ENCODE assay signal across 15 cellular contexts in the genomic region with DNA sequence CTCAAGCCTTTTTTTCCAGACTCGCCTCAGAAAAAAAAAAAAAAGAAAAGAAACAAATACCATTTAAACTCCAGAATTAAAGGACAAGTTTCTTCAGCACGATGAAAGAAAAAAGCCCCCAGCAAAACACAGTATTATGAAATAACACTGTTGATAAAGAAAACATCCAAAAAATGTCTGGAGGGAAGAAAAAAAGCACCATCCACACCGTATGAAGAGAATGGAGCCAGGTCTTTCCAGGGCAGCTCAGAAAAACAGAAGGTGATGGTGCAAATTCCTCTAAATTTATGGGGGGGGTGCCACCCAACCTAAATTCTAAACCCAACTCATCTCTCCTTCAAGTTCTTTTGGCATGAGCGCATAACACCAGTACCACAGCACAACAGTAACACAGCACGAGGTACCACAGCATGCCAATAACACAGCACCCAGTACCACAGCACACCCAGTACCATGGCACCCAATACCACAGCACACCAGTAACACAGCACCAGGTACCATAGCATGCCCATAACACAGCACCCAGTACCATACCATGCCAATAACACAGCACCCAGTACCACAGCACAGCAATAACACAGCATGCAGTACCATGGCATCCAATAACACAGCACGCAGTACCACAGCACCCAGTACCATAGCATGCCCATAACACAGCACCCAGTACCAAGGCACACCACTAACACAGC. TPM values are rescaled to one million over a fixed set of nuclear protein-coding genes. Genes with fewer than 3 reads are reported as not detected.
DNase-seq lines count a peak whose midpoint lies in the region; ATAC-seq and TF ChIP-seq lines count a peak whose summit lies in the region.
"Had no signal": no experiment of that assay in that cellular context is flagged by ENCODE, and none has a peak within 500 bp of the region (broad histone marks: within the 10 kb centered on the region; RNA-seq: fewer than 3 reads in every experiment).

No MANE protein-coding gene starts in this region.

- peak overlapping the region in 1 of 2 donors; percentile 4 for H3K4me3 Mint-ChIP-seq in effector memory CD8-positive, alpha-beta T cell
- no peak overlapping the region for H3K4me3 Mint-ChIP-seq in mesothelial cell of epicardium
- no peak overlapping the region for H3K4me3 Mint-ChIP-seq in activated CD4-positive, alpha-beta memory T cell treated with anti-CD3 and anti-CD28 coated beads, Interleukin-2, amount 10 ng/mL, durations not matched to agents 7 days and 5 days

- no peak overlapping the region for H3K4me2 ChIP-seq in DND-41 (ENCODE audit: insufficient read depth, low read length)

- peak overlapping the region; percentile 35 to 56 for H3K27ac Mint-ChIP-seq in effector memory CD8-positive, alpha-beta T cell
- peak overlapping the region; percentile 86 for H3K27ac Mint-ChIP-seq in mesothelial cell of epicardium
- H3K27ac Mint-ChIP-seq in activated CD4-positive, alpha-beta memory T cell treated with anti-CD3 and anti-CD28 coated beads, Interleukin-2, amount 10 ng/mL, durations not matched to agents 7 days and 5 days, result no peak overlapping the region

- H3K27ac ChIP-seq in DND-41 (ENCODE audit: low read length), result no peak overlapping the region
- H3K27ac ChIP-seq: C4-2B, SJCRH30 had no signal

- peaks cover 32% of the 10 kb centered on the region for H3K36me3 Mint-ChIP-seq in effector memory CD8-positive, alpha-beta T cell (ENCODE audit: insufficient read depth)
- H3K36me3 Mint-ChIP-seq in mesothelial cell of epicardium, result no peaks in the 10 kb centered on the region
- peaks cover 9% of the 10 kb centered on the region for H3K36me3 Mint-ChIP-seq in activated CD4-positive, alpha-beta memory T cell treated with anti-CD3 and anti-CD28 coated beads, Interleukin-2, amount 10 ng/mL, durations not matched to agents 7 days and 5 days (ENCODE audit: low read depth)

- H3K4me1 ChIP-seq in DND-41 (ENCODE audit: insufficient read depth, low read length), result 0 out of 2 replicates have a peak, but pooled peaks cover 2% of the 10 kb centered on the region

- POLR2A ChIA-PET in activated CD4-positive, alpha-beta memory T cell treated with anti-CD3 and anti-CD28 coated beads, Interleukin-2, amount 10 ng/mL, durations not matched to agents 7 days and 5 days (lab: Charles Lee), result no interaction called here

- no peak overlapping the region for H3K4me3 ChIP-seq in DND-41 (ENCODE audit: low read depth in 1 of 2, low read length in 2 of 2)
- H3K4me3 ChIP-seq: SJCRH30 had no signal

- H3K27me3 ChIP-seq in DND-41 (ENCODE audit: insufficient read depth, low read length, poor library complexity), result no peaks in the 10 kb centered on the region
- H3K27me3 ChIP-seq: SJCRH30 had no signal

- CTCF ChIA-PET in activated CD4-positive, alpha-beta memory T cell treated with anti-CD3 and anti-CD28 coated beads, Interleukin-2, amount 10 ng/mL, durations not matched to agents 7 days and 5 days (lab: Charles Lee), result no interaction called here

- no peak overlapping the region for H3K9ac ChIP-seq in DND-41 (ENCODE audit: low read depth, low read length)

- H3K9me3 ChIP-seq in DND-41 (ENCODE audit: insufficient read depth, low read length, severe bottlenecking), result no peaks in the 10 kb centered on the region
- H3K9me3 ChIP-seq: SJCRH30 had no signal

- peaks cover 53% of the 10 kb centered on the region for H4K20me1 ChIP-seq in DND-41 (ENCODE audit: insufficient read depth, low read length)

- no peaks in the 10 kb centered on the region for H3K36me3 ChIP-seq in DND-41 (ENCODE audit: insufficient read depth, low read length)
- H3K36me3 ChIP-seq: SJCRH30 had no signal

- no peaks in the 10 kb centered on the region for H3K9me3 Mint-ChIP-seq in effector memory CD8-positive, alpha-beta T cell
- no peaks in the 10 kb centered on the region for H3K9me3 Mint-ChIP-seq in mesothelial cell of epicardium
- no peaks in the 10 kb centered on the region for H3K9me3 Mint-ChIP-seq in activated CD4-positive, alpha-beta memory T cell treated with anti-CD3 and anti-CD28 coated beads, Interleukin-2, amount 10 ng/mL, durations not matched to agents 7 days and 5 days

- no peak overlapping the region for H2AFZ ChIP-seq in DND-41 (ENCODE audit: low read depth, low read length)

- H3K4me1 Mint-ChIP-seq in effector memory CD8-positive, alpha-beta T cell (ENCODE audit: low read depth in 2 of 2), result peaks cover 51 to 59% of the 10 kb centered on the region in 2 donors
- H3K4me1 Mint-ChIP-seq in mesothelial cell of epicardium, result peaks cover 43% of the 10 kb centered on the region
- peaks cover 22% of the 10 kb centered on the region for H3K4me1 Mint-ChIP-seq in activated CD4-positive, alpha-beta memory T cell treated with anti-CD3 and anti-CD28 coated beads, Interleukin-2, amount 10 ng/mL, durations not matched to agents 7 days and 5 days

- ATAC-seq in DND-41 (ENCODE audit: insufficient read depth, low read depth) (peak; percentile 27; the same call in 1 of the 3 replicates), GM21526 (IDR thresholded peaks at IDR 0.05; ENCODE audit: low FRiP score, unreplicated experiment) (no peak)
- no peak for ATAC-seq in effector memory CD8-positive, alpha-beta T cell (replicated peaks)

- peaks cover 96% of the 10 kb centered on the region for H3K79me2 ChIP-seq in DND-41 (ENCODE audit: insufficient read depth, low read length)

- H3K27me3 Mint-ChIP-seq in effector memory CD8-positive, alpha-beta T cell, result no peaks in the 10 kb centered on the region
- no peaks in the 10 kb centered on the region for H3K27me3 Mint-ChIP-seq in mesothelial cell of epicardium (ENCODE audit: low read depth)
- peaks cover 10% of the 10 kb centered on the region for H3K27me3 Mint-ChIP-seq in activated CD4-positive, alpha-beta memory T cell treated with anti-CD3 and anti-CD28 coated beads, Interleukin-2, amount 10 ng/mL, durations not matched to agents 7 days and 5 days

- TF ChIP-seq CTCF in DND-41 (IDR thresholded peaks at IDR 0.05; ENCODE audit: borderline replicate concordance, extremely low read depth, low read length, poor library complexity, severe bottlenecking) (no peak), mesothelial cell of epicardium (IDR thresholded peaks at IDR 0.05; ENCODE audit: unreplicated experiment) (no peak)

- no peak for DNase-seq in DND-41
- DNase-seq in NCI-H226, result peak; percentile 63
- DNase-seq in effector memory CD8-positive, alpha-beta T cell, result no peak
- DNase-seq in mesothelial cell of epicardium (ENCODE audit: low spot score in 2 of 2, unreplicated experiment in 2 of 2), result no peak
- no peak for DNase-seq in kidney glomerular epithelial cell (lab: John Stamatoyannopoulos, UW)
- DNase-seq in activated CD4-positive, alpha-beta memory T cell treated with anti-CD3 and anti-CD28 coated beads, Interleukin-2, amount 10 ng/mL, durations not matched to agents 7 days and 5 days, result no peak
- DNase-seq: DMS 273 treated with DMSO at 0.1 percent for 48 hours, NCI-H187 treated with DMSO at 0.1 percent for 48 hours, NCI-H446 treated with DMSO at 0.1 percent for 48 hours, SJCRH30 had no signal

RNA-seq across cellular contexts. Expression of gene AXIN1, which starts 19.0 kb away (rescaled TPM):
- 31.1 to 34.0 TPM (median 33.2 TPM) in 3 replicates for total RNA-seq in mesothelial cell of epicardium
- 10 to 100 TPM; 25.4 to 25.7 TPM for total RNA-seq in activated CD4-positive, alpha-beta memory T cell treated with anti-CD3 and anti-CD28 coated beads, Interleukin-2, amount 10 ng/mL, durations not matched to agents 7 days and 5 days

RNA-seq across cellular contexts. Expression of gene MRPL28, which starts 36.8 kb away (rescaled TPM):
- total RNA-seq in mesothelial cell of epicardium, result 75.3 to 75.9 TPM (median 75.9 TPM) in 3 replicates
- total RNA-seq in activated CD4-positive, alpha-beta memory T cell treated with anti-CD3 and anti-CD28 coated beads, Interleukin-2, amount 10 ng/mL, durations not matched to agents 7 days and 5 days, result 10 to 100 TPM; 71.4 to 72.6 TPM

RNA-seq across cellular contexts. Expression of gene PGAP6, which starts 48.2 kb away (rescaled TPM):
- 48.6 to 51.4 TPM (median 49.0 TPM) in 3 replicates for total RNA-seq in mesothelial cell of epicardium
- total RNA-seq in activated CD4-positive, alpha-beta memory T cell treated with anti-CD3 and anti-CD28 coated beads, Interleukin-2, amount 10 ng/mL, durations not matched to agents 7 days and 5 days, result 10 to 100 TPM; 59.2 to 59.9 TPM

RNA-seq across cellular contexts. Expression of gene PDIA2, which starts 50.6 kb away (rescaled TPM):
- 2.1 to 3.3 TPM (median 2.7 TPM) in 3 replicates for total RNA-seq in mesothelial cell of epicardium
- total RNA-seq in activated CD4-positive, alpha-beta memory T cell treated with anti-CD3 and anti-CD28 coated beads, Interleukin-2, amount 10 ng/mL, durations not matched to agents 7 days and 5 days, result not detected
- total RNA-seq: A673, H4 had no signal

RNA-seq across cellular contexts. Expression of gene ARHGDIG, which starts 53.2 kb away (rescaled TPM):
- 3.6 to 4.8 TPM (median 4.7 TPM) in 3 replicates for total RNA-seq in mesothelial cell of epicardium
- total RNA-seq in activated CD4-positive, alpha-beta memory T cell treated with anti-CD3 and anti-CD28 coated beads, Interleukin-2, amount 10 ng/mL, durations not matched to agents 7 days and 5 days, result not detected
- total RNA-seq: Daoy, H4, SJCRH30 had no signal
